In genomic region chr19:55483681-55484361, GRCh38 we compare ENCODE assay signal across 1 cellular context.
TF ChIP-seq lines count a peak whose summit lies in the region.

No MANE protein-coding gene starts in this region.

TF ChIP-seq in GM23338, 12 proteins besides CTCF, POLR2A, EP300 and RAD21:
- no peak for TF ChIP-seq NANOG (IDR thresholded peaks at IDR 0.05; ENCODE audit: borderline replicate concordance)
- TF ChIP-seq, protein P1, sequence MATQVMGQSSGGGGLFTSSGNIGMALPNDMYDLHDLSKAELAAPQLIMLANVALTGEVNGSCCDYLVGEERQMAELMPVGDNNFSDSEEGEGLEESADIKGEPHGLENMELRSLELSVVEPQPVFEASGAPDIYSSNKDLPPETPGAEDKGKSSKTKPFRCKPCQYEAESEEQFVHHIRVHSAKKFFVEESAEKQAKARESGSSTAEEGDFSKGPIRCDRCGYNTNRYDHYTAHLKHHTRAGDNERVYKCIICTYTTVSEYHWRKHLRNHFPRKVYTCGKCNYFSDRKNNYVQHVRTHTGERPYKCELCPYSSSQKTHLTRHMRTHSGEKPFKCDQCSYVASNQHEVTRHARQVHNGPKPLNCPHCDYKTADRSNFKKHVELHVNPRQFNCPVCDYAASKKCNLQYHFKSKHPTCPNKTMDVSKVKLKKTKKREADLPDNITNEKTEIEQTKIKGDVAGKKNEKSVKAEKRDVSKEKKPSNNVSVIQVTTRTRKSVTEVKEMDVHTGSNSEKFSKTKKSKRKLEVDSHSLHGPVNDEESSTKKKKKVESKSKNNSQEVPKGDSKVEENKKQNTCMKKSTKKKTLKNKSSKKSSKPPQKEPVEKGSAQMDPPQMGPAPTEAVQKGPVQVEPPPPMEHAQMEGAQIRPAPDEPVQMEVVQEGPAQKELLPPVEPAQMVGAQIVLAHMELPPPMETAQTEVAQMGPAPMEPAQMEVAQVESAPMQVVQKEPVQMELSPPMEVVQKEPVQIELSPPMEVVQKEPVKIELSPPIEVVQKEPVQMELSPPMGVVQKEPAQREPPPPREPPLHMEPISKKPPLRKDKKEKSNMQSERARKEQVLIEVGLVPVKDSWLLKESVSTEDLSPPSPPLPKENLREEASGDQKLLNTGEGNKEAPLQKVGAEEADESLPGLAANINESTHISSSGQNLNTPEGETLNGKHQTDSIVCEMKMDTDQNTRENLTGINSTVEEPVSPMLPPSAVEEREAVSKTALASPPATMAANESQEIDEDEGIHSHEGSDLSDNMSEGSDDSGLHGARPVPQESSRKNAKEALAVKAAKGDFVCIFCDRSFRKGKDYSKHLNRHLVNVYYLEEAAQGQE (IDR thresholded peaks at IDR 0.05; ENCODE audit: unreplicated experiment), result peak; percentile 53
